Comparison of ENCODE assay signal across 12 cellular contexts in genomic region chr11:132177106-132177505, GRCh38.
A peak's percentile ranks its signal among the peaks of the same experiment; 100 is the strongest.
DNase-seq lines count a peak whose midpoint lies in the region; ATAC-seq and TF ChIP-seq lines count a peak whose summit lies in the region.
"Had no signal": no experiment of that assay in that cellular context is flagged by ENCODE, and none has a peak within 500 bp of the region (broad histone marks: within the 10 kb centered on the region; RNA-seq: fewer than 3 reads in every experiment).

No MANE protein-coding gene starts in this region.

- H3K9me2 ChIP-seq in GM23248 (ENCODE audit: insufficient read depth), result peaks cover 5% of the 10 kb centered on the region; the same call in 1 of the 2 replicates

- H3K36me3 ChIP-seq in GM23248 (ENCODE audit: low read depth), result no peaks in the 10 kb centered on the region

- H2AFZ ChIP-seq in GM23248, result no peak overlapping the region

- H3K27ac ChIP-seq in GM23248, result no peak overlapping the region

- H3K27ac Mint-ChIP-seq in neural crest cell (ENCODE audit: unreplicated experiment), result no peak overlapping the region
- no peak overlapping the region for H3K27ac Mint-ChIP-seq in effector memory CD8-positive, alpha-beta T cell
- H3K27ac Mint-ChIP-seq: activated naive CD4-positive, alpha-beta T cell treated with anti-CD3 and anti-CD28 coated beads, Interleukin-2, amount 10 ng/mL, durations not matched to agents 7 days and 5 days; WTC11 had no signal

- ATAC-seq in effector memory CD8-positive, alpha-beta T cell (replicated peaks), result no peak
- ATAC-seq in GM18861 (IDR thresholded peaks at IDR 0.05; ENCODE audit: unreplicated experiment), result no peak
- ATAC-seq: WTC11 had no signal

- H3K9ac ChIP-seq in GM23248, result no peak overlapping the region

- TF ChIP-seq CTCF in epithelial cell of proximal tubule (conservative IDR thresholded peaks at IDR 0.05; ENCODE audit: low read depth, low read length), result no peak
- no peak for TF ChIP-seq CTCF in neural crest cell (conservative IDR thresholded peaks at IDR 0.05)

- no peak overlapping the region for H3K4me3 ChIP-seq in GM23248
- no peak overlapping the region for H3K4me3 ChIP-seq in epithelial cell of proximal tubule (ENCODE audit: low read depth, low read length)

- no peaks in the 10 kb centered on the region for H3K4me1 ChIP-seq in GM23248 (ENCODE audit: insufficient read depth)

- H3K27me3 ChIP-seq in GM23248 (replicated peaks; ENCODE audit: insufficient read depth), result no peaks in the 10 kb centered on the region

- no peak overlapping the region for H3K4me3 Mint-ChIP-seq in neural crest cell
- H3K4me3 Mint-ChIP-seq in effector memory CD8-positive, alpha-beta T cell, result no peak overlapping the region
- H3K4me3 Mint-ChIP-seq: activated naive CD4-positive, alpha-beta T cell treated with anti-CD3 and anti-CD28 coated beads, Interleukin-2, amount 10 ng/mL, durations not matched to agents 7 days and 5 days; WTC11 had no signal

- no peaks in the 10 kb centered on the region for H3K9me3 ChIP-seq in GM23248 (ENCODE audit: low read depth)

- DNase-seq in GM23248, result peak; percentile 60
- peak; percentile 45 for DNase-seq in RKO (ENCODE audit: low spot score)
- peak; percentile 15 for DNase-seq in epithelial cell of proximal tubule (ENCODE audit: low read depth)
- peak; percentile 23 for DNase-seq in neural crest cell (ENCODE audit: low read depth, low spot score)
- no peak for DNase-seq in effector memory CD8-positive, alpha-beta T cell
- no peak for DNase-seq in activated CD4-positive, alpha-beta T cell treated with anti-CD3 and anti-CD28 coated beads, Interleukin-2, amount 50 U/mL, for 4 hours
- DNase-seq in 8988T, result no peak
- DNase-seq: activated naive CD4-positive, alpha-beta T cell treated with anti-CD3 and anti-CD28 coated beads, Interleukin-2, amount 10 ng/mL, durations not matched to agents 7 days and 5 days; NCI-H774; nucleus accumbens had no signal

- no peaks in the 10 kb centered on the region for H3K36me3 Mint-ChIP-seq in neural crest cell (ENCODE audit: low read depth)
- peaks cover 3% of the 10 kb centered on the region for H3K36me3 Mint-ChIP-seq in effector memory CD8-positive, alpha-beta T cell (ENCODE audit: insufficient read depth)
- H3K36me3 Mint-ChIP-seq: activated naive CD4-positive, alpha-beta T cell treated with anti-CD3 and anti-CD28 coated beads, Interleukin-2, amount 10 ng/mL, durations not matched to agents 7 days and 5 days; WTC11 had no signal

- no peak overlapping the region for H3K4me2 ChIP-seq in GM23248 (ENCODE audit: unreplicated experiment)

- no peaks in the 10 kb centered on the region for H4K20me1 ChIP-seq in GM23248 (ENCODE audit: insufficient read depth)

- no peaks in the 10 kb centered on the region for H3F3A ChIP-seq in GM23248 (ENCODE audit: insufficient read depth)

- 25 to 38% methylated on average over 1 of the region's 1 CpG for WGBS in GM23248 (ENCODE audit: low coverage in 1 of 2, low lambda C conversion rate in 2 of 2, missing lambda C conversion rate in 2 of 2), 2 experiments

- H3K9me3 Mint-ChIP-seq in neural crest cell, result no peaks in the 10 kb centered on the region
- H3K9me3 Mint-ChIP-seq in effector memory CD8-positive, alpha-beta T cell, result peaks cover 4 to 18% of the 10 kb centered on the region in 2 donors
- H3K9me3 Mint-ChIP-seq: WTC11 had no signal

- H3K27me3 Mint-ChIP-seq in neural crest cell (ENCODE audit: low read depth), result peaks cover 17% of the 10 kb centered on the region
- peaks cover 0 to 7% of the 10 kb centered on the region in 2 donors for H3K27me3 Mint-ChIP-seq in effector memory CD8-positive, alpha-beta T cell
- H3K27me3 Mint-ChIP-seq: activated naive CD4-positive, alpha-beta T cell treated with anti-CD3 and anti-CD28 coated beads, Interleukin-2, amount 10 ng/mL, durations not matched to agents 7 days and 5 days had no signal

- no peaks in the 10 kb centered on the region for H3K79me2 ChIP-seq in GM23248 (ENCODE audit: insufficient read depth)

- H3K4me1 Mint-ChIP-seq in neural crest cell, result no peaks in the 10 kb centered on the region
- no peaks in the 10 kb centered on the region for H3K4me1 Mint-ChIP-seq in effector memory CD8-positive, alpha-beta T cell (ENCODE audit: low read depth in 2 of 2)
- H3K4me1 Mint-ChIP-seq: activated naive CD4-positive, alpha-beta T cell treated with anti-CD3 and anti-CD28 coated beads, Interleukin-2, amount 10 ng/mL, durations not matched to agents 7 days and 5 days; WTC11 had no signal

- in situ Hi-C loops in GM23248 (cut with MboI), result no loop called here

Comparison
In these comparisons a context has a peak if more than half of its experiments do, and no peak if none do; other contexts are left out.
1. DNase-seq: peak in GM23248 (single experiment), RKO (single experiment), epithelial cell of proximal tubule (single experiment) and neural crest cell (single experiment); none in effector memory CD8-positive, alpha-beta T cell (0 of 3), activated CD4-positive, alpha-beta T cell treated with anti-CD3 and anti-CD28 coated beads, Interleukin-2, amount 50 U/mL, for 4 hours (0 of 2) and 8988T (single experiment).